Comparison of ENCODE assay signal across 14 cellular contexts in the genomic region with DNA sequence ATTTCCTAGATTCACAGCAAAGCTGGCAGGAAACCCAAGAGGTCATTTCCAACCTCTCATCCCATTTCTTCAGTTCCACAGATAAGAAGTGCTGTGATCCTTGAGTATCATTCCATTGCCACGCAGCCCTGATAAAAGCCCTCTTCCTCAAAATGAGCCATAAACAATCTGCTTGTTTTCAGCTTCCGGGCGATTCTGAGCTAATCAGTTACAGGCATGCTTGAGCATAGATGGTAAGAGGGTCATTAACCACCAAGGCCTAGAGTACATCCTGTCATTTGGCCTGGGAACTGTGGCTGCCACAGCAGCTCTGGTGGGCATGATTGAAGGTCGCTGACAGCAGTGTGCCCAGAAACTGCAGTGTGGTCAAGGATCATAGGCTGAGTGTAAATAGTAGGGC. TPM values are rescaled to one million over a fixed set of nuclear protein-coding genes. Genes with fewer than 3 reads are reported as not detected.
DNase-seq lines count a peak whose midpoint lies in the region; ATAC-seq and TF ChIP-seq lines count a peak whose summit lies in the region.
"Had no signal": no experiment of that assay in that cellular context is flagged by ENCODE, and none has a peak within 500 bp of the region (broad histone marks: within the 10 kb centered on the region; RNA-seq: fewer than 3 reads in every experiment).

No MANE protein-coding gene starts in this region.

- no peak for DNase-seq in WTC11 (ENCODE audit: low spot score)
- DNase-seq in neural progenitor cell (ENCODE audit: low spot score): no peak
- DNase-seq in A172 (ENCODE audit: low spot score): no peak
- DNase-seq in globus pallidus (ENCODE audit: low spot score): no peak
- no peak for DNase-seq in NK-92 (lab: John Stamatoyannopoulos, UW; ENCODE audit: unreplicated experiment)
- DNase-seq in type B pancreatic cell (ENCODE audit: extremely low spot score, unreplicated experiment): no peak
- DNase-seq: activated effector memory CD4-positive, alpha-beta T cell treated with Interleukin-2 at 50 U/mL for 16 hours; mammary epithelial cell; NCI-H146; stimulated activated CD4-positive, alpha-beta T cell treated with anti-CD3 and anti-CD28 coated beads, Interleukin-1b, Interleukin-23, amount 100 ng/mL, for 48 hours had no signal

- H2AFZ ChIP-seq in neural progenitor cell (replicated peaks): no peak overlapping the region

- H3K27ac ChIP-seq in neural progenitor cell: no peak overlapping the region
- H3K27ac ChIP-seq: epithelial cell of prostate had no signal

- H3K9me3 Mint-ChIP-seq in WTC11 (no peaks in the 10 kb centered on the region), neural progenitor cell (no peaks in the 10 kb centered on the region), type B pancreatic cell (no peaks in the 10 kb centered on the region)
- H3K9me3 Mint-ChIP-seq: T-helper 1 cell treated with Interleukin-12 subunit alpha and Interleukin-12 subunit beta and Interleukin-4 antibody, amounts not matched to agents 30 μg/mL and 1 μg/mL, for 36 hours had no signal

- no peaks in the 10 kb centered on the region for H3K79me2 ChIP-seq in neural progenitor cell (ENCODE audit: low read depth)

- no peaks in the 10 kb centered on the region for H3K27me3 Mint-ChIP-seq in WTC11 (ENCODE audit: low read depth)
- no peaks in the 10 kb centered on the region for H3K27me3 Mint-ChIP-seq in neural progenitor cell (ENCODE audit: insufficient read depth, low read depth)
- H3K27me3 Mint-ChIP-seq in type B pancreatic cell: no peaks in the 10 kb centered on the region

- no peaks in the 10 kb centered on the region for H4K20me1 ChIP-seq in neural progenitor cell (ENCODE audit: low read depth)

- peak overlapping the region; percentile 57; the same call in 1 of the 2 replicates for H3K27ac Mint-ChIP-seq in WTC11
- peak overlapping the region; percentile 55 for H3K27ac Mint-ChIP-seq in neural progenitor cell
- no peak overlapping the region for H3K27ac Mint-ChIP-seq in type B pancreatic cell
- H3K27ac Mint-ChIP-seq: T-helper 1 cell treated with Interleukin-12 subunit alpha and Interleukin-12 subunit beta and Interleukin-4 antibody, amounts not matched to agents 30 μg/mL and 1 μg/mL, for 36 hours had no signal

- no peaks in the 10 kb centered on the region for H3K36me3 ChIP-seq in neural progenitor cell

- no peaks in the 10 kb centered on the region for H3K9me3 ChIP-seq in neural progenitor cell (ENCODE audit: low read depth)

- TF ChIP-seq CTCF in WTC11 (IDR thresholded peaks at IDR 0.05): no peak
- TF ChIP-seq CTCF in neural progenitor cell (IDR thresholded peaks at IDR 0.05): no peak
- TF ChIP-seq CTCF in type B pancreatic cell (conservative IDR thresholded peaks at IDR 0.05): no peak

- CTCF ChIA-PET in WTC11 (lab: Charles Lee): interaction anchor here (1.5 kb wide), 1 partner anchor 249 kb away, joined by 5 read pairs; the partner anchor contains the start of gene CLDN1

- no peak overlapping the region for H3K4me3 Mint-ChIP-seq in WTC11
- no peak overlapping the region for H3K4me3 Mint-ChIP-seq in neural progenitor cell
- no peak overlapping the region for H3K4me3 Mint-ChIP-seq in type B pancreatic cell
- H3K4me3 Mint-ChIP-seq: T-helper 1 cell treated with Interleukin-12 subunit alpha and Interleukin-12 subunit beta and Interleukin-4 antibody, amounts not matched to agents 30 μg/mL and 1 μg/mL, for 36 hours had no signal

- no peaks in the 10 kb centered on the region for H3K27me3 ChIP-seq in neural progenitor cell

- H3K4me3 ChIP-seq in neural progenitor cell: no peak overlapping the region

- H3K4me1 Mint-ChIP-seq in WTC11 (peaks cover 25% of the 10 kb centered on the region), neural progenitor cell (peaks cover 51% of the 10 kb centered on the region), type B pancreatic cell (ENCODE audit: unreplicated experiment) (peaks cover 34% of the 10 kb centered on the region)

- no peaks in the 10 kb centered on the region for H3F3A ChIP-seq in neural progenitor cell (ENCODE audit: low read depth)

- peaks cover 10% of the 10 kb centered on the region for H3K4me1 ChIP-seq in neural progenitor cell

- ATAC-seq in GM19397 (IDR thresholded peaks at IDR 0.05; ENCODE audit: unreplicated experiment) (peak; percentile 67), HG03378 (IDR thresholded peaks at IDR 0.05; ENCODE audit: unreplicated experiment) (peak; percentile 75), WTC11 (no peak)

- H3K36me3 Mint-ChIP-seq in WTC11 (no peaks in the 10 kb centered on the region), neural progenitor cell (no peaks in the 10 kb centered on the region), type B pancreatic cell (no peaks in the 10 kb centered on the region)

- H3K9ac ChIP-seq in neural progenitor cell: no peak overlapping the region

- H3K4me2 ChIP-seq in neural progenitor cell: no peak overlapping the region

- POLR2A ChIA-PET in WTC11 (lab: Charles Lee): interaction anchor here (0.5 to 0.6 kb wide), 2 partner anchors 56 to 143 kb away, joined by 3 to 4 read pairs; no protein-coding TSS in a partner anchor

TF ChIP-seq in WTC11, 78 proteins besides CTCF, POLR2A, EP300 and RAD21:
- TF ChIP-seq CDX4 (CRISPR knock-in tag; IDR thresholded peaks at IDR 0.05; ENCODE audit: borderline replicate concordance) (no peak), SMAD4 (CRISPR knock-in tag; IDR thresholded peaks at IDR 0.05) (no peak), RELA (CRISPR knock-in tag; IDR thresholded peaks at IDR 0.05; ENCODE audit: borderline replicate concordance) (no peak), GABPB1 (CRISPR knock-in tag; IDR thresholded peaks at IDR 0.05) (no peak), HMGXB4 (CRISPR knock-in tag; IDR thresholded peaks at IDR 0.05) (no peak), NR3C1 (CRISPR knock-in tag; conservative IDR thresholded peaks at IDR 0.05; ENCODE audit: low read depth) (no peak), ESRRA (CRISPR knock-in tag; IDR thresholded peaks at IDR 0.05; ENCODE audit: borderline replicate concordance) (no peak), NFE2L1 (CRISPR knock-in tag; IDR thresholded peaks at IDR 0.05) (no peak), ZNF263 (CRISPR knock-in tag; IDR thresholded peaks at IDR 0.05; ENCODE audit: low read depth) (no peak), ATF2 (CRISPR knock-in tag; IDR thresholded peaks at IDR 0.05; ENCODE audit: borderline replicate concordance, low read depth) (no peak), NR1H2 (CRISPR knock-in tag; IDR thresholded peaks at IDR 0.05) (no peak), JAZF1 (CRISPR knock-in tag; IDR thresholded peaks at IDR 0.05) (no peak)
- TF ChIP-seq, protein P1, sequence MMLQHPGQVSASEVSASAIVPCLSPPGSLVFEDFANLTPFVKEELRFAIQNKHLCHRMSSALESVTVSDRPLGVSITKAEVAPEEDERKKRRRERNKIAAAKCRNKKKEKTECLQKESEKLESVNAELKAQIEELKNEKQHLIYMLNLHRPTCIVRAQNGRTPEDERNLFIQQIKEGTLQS (CRISPR knock-in tag; conservative IDR thresholded peaks at IDR 0.05): no peak
- TF ChIP-seq, protein P2, sequence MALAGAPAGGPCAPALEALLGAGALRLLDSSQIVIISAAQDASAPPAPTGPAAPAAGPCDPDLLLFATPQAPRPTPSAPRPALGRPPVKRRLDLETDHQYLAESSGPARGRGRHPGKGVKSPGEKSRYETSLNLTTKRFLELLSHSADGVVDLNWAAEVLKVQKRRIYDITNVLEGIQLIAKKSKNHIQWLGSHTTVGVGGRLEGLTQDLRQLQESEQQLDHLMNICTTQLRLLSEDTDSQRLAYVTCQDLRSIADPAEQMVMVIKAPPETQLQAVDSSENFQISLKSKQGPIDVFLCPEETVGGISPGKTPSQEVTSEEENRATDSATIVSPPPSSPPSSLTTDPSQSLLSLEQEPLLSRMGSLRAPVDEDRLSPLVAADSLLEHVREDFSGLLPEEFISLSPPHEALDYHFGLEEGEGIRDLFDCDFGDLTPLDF (CRISPR knock-in tag; IDR thresholded peaks at IDR 0.05): no peak

RNA-seq across cellular contexts. Expression of gene P3H2, which starts 47.4 kb away (rescaled TPM):
- total RNA-seq in WTC11 (2021) (29.4 to 39.9 TPM (median 36.2 TPM) in 3 replicates), neural progenitor cell (ENCODE audit: low replicate concordance) (9.0 and 21.4 TPM in 2 replicates), type B pancreatic cell (ENCODE audit: low replicate concordance) (8.2 and 23.5 TPM in 2 replicates)
- 12.6 and 30.3 TPM in 2 replicates for total RNA-seq in A172 (2014; rRNA removed; shearing (Covaris generic))
